Comparison of ENCODE assay signal across 8 cellular contexts in genomic region chr1:206982216-206982615, GRCh38. TPM values are rescaled to one million over a fixed set of nuclear protein-coding genes. Genes with fewer than 3 reads are reported as not detected.
A peak's percentile ranks its signal among the peaks of the same experiment; 100 is the strongest.
DNase-seq lines count a peak whose midpoint lies in the region; ATAC-seq and TF ChIP-seq lines count a peak whose summit lies in the region.

No MANE protein-coding gene starts in this region.

- peaks cover 60% of the 10 kb centered on the region for H3K27me3 ChIP-seq in BE2C
- H3K27me3 ChIP-seq in GM23338 (ENCODE audit: insufficient read depth): no peaks in the 10 kb centered on the region
- no peaks in the 10 kb centered on the region for H3K27me3 ChIP-seq in breast epithelium
- no peaks in the 10 kb centered on the region for H3K27me3 ChIP-seq in kidney epithelial cell (ENCODE audit: control insufficient read depth, insufficient read depth, low read length)

- TF ChIP-seq POLR2A in breast epithelium (IDR thresholded peaks at IDR 0.05): no peak

- H3K27ac Mint-ChIP-seq in GM23338 (no peak overlapping the region), WTC11 (no peak overlapping the region)

- 0 out of 2 replicates have a peak, but pooled peaks cover 3% of the 10 kb centered on the region for H3K9me2 ChIP-seq in GM23338 (ENCODE audit: insufficient read depth)

- no peaks in the 10 kb centered on the region for H4K20me1 ChIP-seq in GM23338 (replicated peaks; ENCODE audit: insufficient read depth)

- DNase-seq in BE2C: peak; percentile 46
- DNase-seq in GM23338 (ENCODE audit: low spot score): peak; percentile 77
- DNase-seq in NCI-H2107 (lab: John Stamatoyannopoulos, UW): peak; percentile 8
- peak; percentile 59 for DNase-seq in WTC11 (ENCODE audit: low spot score)
- peak in 1 of 2 donors; percentile 54 for DNase-seq in breast epithelium (ENCODE audit: low spot score in 2 of 2)
- DNase-seq in kidney epithelial cell (ENCODE audit: low read depth): no peak
- DNase-seq in stimulated activated CD4-positive, alpha-beta T cell treated with anti-CD3 and anti-CD28 coated beads, Interleukin-4, amount 100 ng/mL, for 48 hours (ENCODE audit: low read depth in 2 of 2): peak; percentile 24 to 34

- H3K9me3 Mint-ChIP-seq in GM23338 (no peaks in the 10 kb centered on the region), WTC11 (no peaks in the 10 kb centered on the region)

- H3F3A ChIP-seq in GM23338 (replicated peaks; ENCODE audit: low read depth): no peaks in the 10 kb centered on the region

- H3K36me3 Mint-ChIP-seq in GM23338 (ENCODE audit: low read depth) (no peaks in the 10 kb centered on the region), WTC11 (no peaks in the 10 kb centered on the region)

- H3K9me3 ChIP-seq in BE2C: no peaks in the 10 kb centered on the region
- H3K9me3 ChIP-seq in breast epithelium: no peaks in the 10 kb centered on the region

- H3K36me3 ChIP-seq in BE2C (no peaks in the 10 kb centered on the region), GM23338 (ENCODE audit: insufficient read depth) (no peaks in the 10 kb centered on the region), breast epithelium (no peaks in the 10 kb centered on the region), kidney epithelial cell (ENCODE audit: control insufficient read depth, insufficient read depth, low read length) (no peaks in the 10 kb centered on the region)

- H3K79me2 ChIP-seq in GM23338 (replicated peaks; ENCODE audit: insufficient read depth): no peaks in the 10 kb centered on the region

- no peak overlapping the region for H3K4me3 Mint-ChIP-seq in GM23338
- H3K4me3 Mint-ChIP-seq in WTC11: no peak overlapping the region

- H3K4me2 ChIP-seq in GM23338: no peak overlapping the region

- ATAC-seq in GM23338 (peak; percentile 84), WTC11 (peak; percentile 71), HG03520 (IDR thresholded peaks at IDR 0.05; ENCODE audit: unreplicated experiment) (no peak)

- TF ChIP-seq CTCF in BE2C (IDR thresholded peaks at IDR 0.05; ENCODE audit: low read depth, low read length) (peak; percentile 79), GM23338 (conservative IDR thresholded peaks at IDR 0.05; ENCODE audit: low read depth in 2 of 2) (peak; percentile 77 to 88), WTC11 (IDR thresholded peaks at IDR 0.05) (peak; percentile 21; the same call in 1 of the 2 replicates), breast epithelium (IDR thresholded peaks at IDR 0.05) (peak in 2 of 3 donors; percentile 42 to 70), kidney epithelial cell (IDR thresholded peaks at IDR 0.05; ENCODE audit: insufficient read depth, low read length, poor library complexity, severe bottlenecking) (peak; percentile 75)

- H3K4me1 Mint-ChIP-seq in GM23338 (peaks cover 37% of the 10 kb centered on the region), WTC11 (peaks cover 39% of the 10 kb centered on the region)

- H3K4me3 ChIP-seq in BE2C (ENCODE audit: low read depth, low read length) (no peak overlapping the region), GM23338 (no peak overlapping the region), breast epithelium (no peak overlapping the region), kidney epithelial cell (ENCODE audit: low read depth, low read length) (no peak overlapping the region)

- no peaks in the 10 kb centered on the region for H3K4me1 ChIP-seq in BE2C
- peaks cover 34% of the 10 kb centered on the region for H3K4me1 ChIP-seq in GM23338 (ENCODE audit: insufficient read depth)
- H3K4me1 ChIP-seq in breast epithelium: no peaks in the 10 kb centered on the region

- intact Hi-C loops in breast epithelium (cut with DNase I; ENCODE audit: low total_unique reads): no loop called here

- H3K27me3 Mint-ChIP-seq in GM23338 (ENCODE audit: insufficient read depth, low read depth, poor library complexity) (peaks cover 7% of the 10 kb centered on the region), WTC11 (ENCODE audit: low read depth) (peaks cover 43% of the 10 kb centered on the region)

- H3K27ac ChIP-seq in GM23338 (ENCODE audit: low read depth) (no peak overlapping the region), breast epithelium (no peak overlapping the region)

- no peak overlapping the region; the same call in 1 of the 2 replicates for H2AFZ ChIP-seq in GM23338

- CTCF ChIA-PET in WTC11 (lab: Charles Lee): interaction anchor here (0.6 to 5.5 kb wide), 51 partner anchors 8 to 517 kb away, joined by 3 to 87 read pairs (median 4); partner anchors contain the start of genes C1orf116, DYRK3, FCAMR and PIGR

- POLR2A ChIA-PET in WTC11 (lab: Charles Lee): interaction anchor here (1.1 kb wide), 1 partner anchor 347 kb away, joined by 4 read pairs; the partner anchor contains the start of gene DYRK3

TF ChIP-seq in GM23338, 12 proteins besides CTCF, POLR2A, EP300 and RAD21 (continues in another document):
- TF ChIP-seq ZNF331 (CRISPR knock-in tag; IDR thresholded peaks at IDR 0.05; ENCODE audit: low read depth) (no peak), EZH2phosphoT487 (IDR thresholded peaks at IDR 0.05; ENCODE audit: unreplicated experiment) (no peak), ZNF114 (CRISPR knock-in tag; IDR thresholded peaks at IDR 0.05) (no peak), STAT1 (IDR thresholded peaks at IDR 0.05; ENCODE audit: unreplicated experiment) (no peak)

TF ChIP-seq in WTC11, 78 proteins besides CTCF, POLR2A, EP300 and RAD21:
- TF ChIP-seq JUN (CRISPR knock-in tag; IDR thresholded peaks at IDR 0.05) (no peak), ZNF138 (CRISPR knock-in tag; conservative IDR thresholded peaks at IDR 0.05) (no peak), SP1 (CRISPR knock-in tag; conservative IDR thresholded peaks at IDR 0.05) (no peak)

RNA-seq across cellular contexts. Expression of gene FCAMR, which starts 12.0 kb away (rescaled TPM):
- polyA plus RNA-seq in BE2C (2012; ENCODE audit: insufficient read depth, insufficient read length, low read depth): not detected
- not detected in 2 replicates for total RNA-seq in GM23338 (2014; rRNA removed; shearing (Covaris generic))
- not detected in 2 replicates for polyA plus RNA-seq in GM23338 (2016; fragmentation: Nextera tagmentation; extraction: Ambion mirVana)
- total RNA-seq in WTC11 (2021) (not detected in 3 replicates), breast epithelium (not detected), kidney epithelial cell (not detected in 2 replicates)

RNA-seq across cellular contexts. Expression of gene PIGR, which starts 36.0 kb away (rescaled TPM):
- not detected for polyA plus RNA-seq in BE2C (2012; ENCODE audit: insufficient read depth, insufficient read length, low read depth)
- not detected in 2 replicates for total RNA-seq in GM23338 (2014; rRNA removed; shearing (Covaris generic))
- not detected in 2 replicates for polyA plus RNA-seq in GM23338 (2016; fragmentation: Nextera tagmentation; extraction: Ambion mirVana)
- 1.8 to 2.2 TPM (median 1.9 TPM) in 3 replicates for total RNA-seq in WTC11 (2021)
- 100 to 1,000 TPM in 2 of 3 donors, under 1 TPM in 1; 0.16 to 205 (median 123) TPM for total RNA-seq in breast epithelium
- not detected in 2 replicates for total RNA-seq in kidney epithelial cell

RNA-seq across cellular contexts. Expression of gene C1orf116, which starts 50.3 kb away (rescaled TPM):
- not detected for polyA plus RNA-seq in BE2C (2012; ENCODE audit: insufficient read depth, insufficient read length, low read depth)
- 4.0 and 5.3 TPM in 2 replicates for total RNA-seq in GM23338 (2014; rRNA removed; shearing (Covaris generic))
- 2.2 and 2.3 TPM in 2 replicates for polyA plus RNA-seq in GM23338 (2016; fragmentation: Nextera tagmentation; extraction: Ambion mirVana)
- total RNA-seq in WTC11 (2021) (2.3 to 2.7 TPM (median 2.4 TPM) in 3 replicates), breast epithelium (10 to 100 TPM in 1 of 3 donors, 1 to 10 TPM in 1, under 1 TPM in 1; under 0.01 to 22.2 (median 5.6) TPM), kidney epithelial cell (34.1 and 39.8 TPM in 2 replicates)

Comparison
In these comparisons a context has a peak if more than half of its experiments do, and no peak if none do; other contexts are left out.
1. CTCF ChIP-seq: peak in every context shown above with its lines; median percentile 82 in GM23338; 79 in BE2C; 75 in kidney epithelial cell; 56 in breast epithelium; 21 in WTC11.